8 cellular contexts compared by ENCODE assay signal in the genomic region with DNA sequence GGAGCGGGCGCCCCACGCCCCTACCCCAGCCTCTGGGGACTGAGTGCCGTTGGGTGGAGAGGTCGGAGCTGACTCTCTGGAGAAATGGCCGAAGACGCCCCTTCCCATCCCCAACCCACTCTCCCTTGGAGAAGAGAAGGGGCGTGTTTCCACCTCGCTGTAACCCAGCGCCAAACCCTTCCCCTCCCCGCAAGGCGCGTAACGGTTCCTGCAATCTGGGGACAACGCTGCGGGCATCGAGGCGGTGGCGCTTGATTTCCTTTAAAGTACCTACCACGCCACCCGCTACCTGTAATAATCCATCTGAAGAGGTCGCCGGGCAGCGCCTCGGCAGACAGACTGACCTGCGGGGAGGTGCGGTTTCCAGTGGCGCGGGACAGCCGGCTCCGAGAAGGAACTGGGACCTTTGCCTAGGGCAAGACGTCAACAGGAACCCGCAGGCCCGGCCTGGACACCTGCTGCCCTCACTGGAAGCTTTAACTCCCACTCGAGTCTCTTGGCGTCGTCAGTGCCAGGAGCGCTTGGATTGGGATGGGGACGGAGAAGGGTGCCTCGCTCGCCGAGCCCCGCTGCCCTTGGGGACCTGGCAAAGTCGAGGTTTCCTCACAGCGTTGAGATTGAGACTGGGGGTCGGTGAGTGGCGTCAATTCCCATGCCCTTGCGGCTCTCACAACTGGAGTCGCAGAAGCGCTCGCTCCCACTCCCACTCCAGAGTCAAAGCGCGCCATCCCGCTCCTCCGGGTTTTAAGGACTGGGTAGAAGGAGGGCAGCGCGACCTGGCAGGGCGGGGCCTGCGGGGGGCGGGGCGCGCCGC. TPM values are rescaled to one million over a fixed set of nuclear protein-coding genes. Genes with fewer than 3 reads are reported as not detected.
DNase-seq lines count a peak whose midpoint lies in the region; ATAC-seq, FAIRE-seq and TF ChIP-seq lines count a peak whose summit lies in the region.

A gene (minus strand): TSS at position 716 of the 814 bp plus-strand sequence. CDS start 763 bp downstream, outside the sequence.

- peak within 1 kb of the TSS; percentile 76 to 86 (median 82) for H3K4me3 Mint-ChIP-seq in naive B cell

- no peak for FAIRE-seq in endothelial cell of umbilical vein (lab: Jason Lieb, UNC)

- dilution Hi-C loops in endothelial cell of umbilical vein (cut with MboI; ENCODE audit: extremely low pct_ligation_motif_present, low sequenced_read_pairs) = no loop called here

- CTCF ChIA-PET in endothelial cell of umbilical vein (lab: Charles Lee) = interaction anchor here (0.8 to 1.5 kb wide), 3 partner anchors 20 to 199 kb away, joined by 3 to 5 read pairs (median 5); no protein-coding TSS in a partner anchor

- H3K27ac Mint-ChIP-seq in naive B cell = peak within 1 kb of the TSS in 1 of 6 donors; percentile 7

- POLR2A ChIA-PET in endothelial cell of umbilical vein (lab: Charles Lee) = no interaction called here

- H2AFZ ChIP-seq in ACC112 (ENCODE audit: low read length, unreplicated experiment) (peak within 1 kb of the TSS; percentile 10), OCI-LY3 (ENCODE audit: low read depth, low read length) (peak within 1 kb of the TSS; percentile 78), endothelial cell of umbilical vein (ENCODE audit: low read depth, low read length) (peak within 1 kb of the TSS; percentile 73)

- H3K4me1 ChIP-seq in ACC112 (ENCODE audit: control insufficient read depth, insufficient read depth, low read length, unreplicated experiment) (peaks cover 7% of the 10 kb centered on the region), OCI-LY3 (ENCODE audit: low read length) (no peaks in the 10 kb centered on the region), endothelial cell of umbilical vein (ENCODE audit: control insufficient read depth, extremely low read depth, insufficient read depth, low read length) (peaks cover 16% of the 10 kb centered on the region)

- peaks cover 12 to 28% (median 27%) of the 10 kb centered on the region in 3 donors for H3K4me1 Mint-ChIP-seq in naive B cell

- TF ChIP-seq POLR2A in endothelial cell of umbilical vein (IDR thresholded peaks at IDR 0.05; ENCODE audit: low read depth, low read length) = no peak

- H3K27me3 ChIP-seq in ACC112 (ENCODE audit: insufficient read depth, low read length) (no peaks in the 10 kb centered on the region), OCI-LY3 (ENCODE audit: low read depth, low read length) (peaks cover 23% of the 10 kb centered on the region), endothelial cell of umbilical vein (ENCODE audit: control insufficient read depth in 2 of 2, insufficient read depth in 2 of 2, low read length in 2 of 2) (peaks cover 46 to 51% of the 10 kb centered on the region in 2 experiments)

- BruUV-seq in endothelial cell of umbilical vein (replicated peaks; lab: Mats Ljungman, UMichigan) = no TSS peak

- H3K4me2 ChIP-seq in OCI-LY3 (ENCODE audit: low read length) (peak within 1 kb of the TSS; percentile 87), endothelial cell of umbilical vein (ENCODE audit: insufficient read depth, low read length) (peak within 1 kb of the TSS; percentile 63)

- H3K27me3 Mint-ChIP-seq in naive B cell = peaks cover 47 to 76% (median 49%) of the 10 kb centered on the region in 3 donors

- no peaks in the 10 kb centered on the region for H3K9me1 ChIP-seq in endothelial cell of umbilical vein (replicated peaks; ENCODE audit: control insufficient read depth, extremely low read depth, insufficient read depth, low read length)

- H3K36me3 ChIP-seq in ACC112 (ENCODE audit: insufficient read depth, low read length) = peaks cover 6% of the 10 kb centered on the region; the same call in 1 of the 2 replicates
- no peaks in the 10 kb centered on the region for H3K36me3 ChIP-seq in OCI-LY3 (replicated peaks; ENCODE audit: low read depth, low read length)
- H3K36me3 ChIP-seq in endothelial cell of umbilical vein (ENCODE audit: control insufficient read depth in 2 of 2, extremely low read depth in 1 of 2, insufficient read depth in 2 of 2, low read length in 2 of 2) = no peaks in the 10 kb centered on the region

- peak within 1 kb of the TSS; percentile 61 for H3K9ac ChIP-seq in OCI-LY3 (ENCODE audit: low read length)
- H3K9ac ChIP-seq in endothelial cell of umbilical vein (replicated peaks; ENCODE audit: extremely low read depth, insufficient read depth, low read length) = no peak within 1 kb of the TSS

- H3K9me3 Mint-ChIP-seq in naive B cell = peaks cover 0 to 2% (median 0%) of the 10 kb centered on the region in 7 donors

- peak; percentile 3 for ATAC-seq in GM19351 (IDR thresholded peaks at IDR 0.05; ENCODE audit: unreplicated experiment)
- no peak for ATAC-seq in naive B cell (ENCODE audit: low read depth in 2 of 2)
- no peak for ATAC-seq in GM21825 (IDR thresholded peaks at IDR 0.05; ENCODE audit: unreplicated experiment)
- no peak for ATAC-seq in GM19035 (IDR thresholded peaks at IDR 0.05; ENCODE audit: unreplicated experiment)
- no peak for ATAC-seq in HG02610 (IDR thresholded peaks at IDR 0.05; ENCODE audit: unreplicated experiment)

- peak within 1 kb of the TSS; percentile 71 for H3K4me3 ChIP-seq in ACC112 (ENCODE audit: low read depth, low read length)
- H3K4me3 ChIP-seq in OCI-LY3 (ENCODE audit: low read length) = peak within 1 kb of the TSS; percentile 84
- peak within 1 kb of the TSS; percentile 30 to 34 (median 32) for H3K4me3 ChIP-seq in endothelial cell of umbilical vein (replicated peaks in 1 of 3; ENCODE audit: insufficient read depth in 1 of 3, low read depth in 1 of 3, low read length in 3 of 3)

- H3K27ac ChIP-seq in ACC112 (ENCODE audit: low read depth, low read length) (peak within 1 kb of the TSS; percentile 85), OCI-LY3 (ENCODE audit: low read length) (no peak within 1 kb of the TSS), endothelial cell of umbilical vein (ENCODE audit: insufficient read depth, low read depth, low read length) (no peak within 1 kb of the TSS)

- no peaks in the 10 kb centered on the region for H3K9me3 ChIP-seq in OCI-LY3 (ENCODE audit: insufficient read depth, low read length)
- no peaks in the 10 kb centered on the region for H3K9me3 ChIP-seq in endothelial cell of umbilical vein (replicated peaks; ENCODE audit: control insufficient read depth, insufficient read depth, low read length)

- TF ChIP-seq CTCF in OCI-LY3 (IDR thresholded peaks at IDR 0.05; ENCODE audit: low read depth, low read length) (no peak), endothelial cell of umbilical vein (IDR thresholded peaks at IDR 0.05; ENCODE audit: extremely low read depth in 1 of 2, insufficient read depth in 1 of 2, low read depth in 1 of 2, low read length in 2 of 2) (no peak)

- intact Hi-C loops in endothelial cell of umbilical vein (cut with micrococcal nuclease) = loop anchor here (10.0 kb wide), 2 partner anchors 199 to 299 kb away; a partner anchor contains a TSS

- H3K79me2 ChIP-seq in ACC112 (ENCODE audit: control insufficient read depth, insufficient read depth, low read length, unreplicated experiment) (no peaks in the 10 kb centered on the region), OCI-LY3 (ENCODE audit: low read length) (no peaks in the 10 kb centered on the region), endothelial cell of umbilical vein (ENCODE audit: control insufficient read depth, insufficient read depth, low read length) (no peaks in the 10 kb centered on the region)

- DNase-seq in endothelial cell of umbilical vein (ENCODE audit: low read depth, low spot score) (no peak), naive B cell (no peak)

- H4K20me1 ChIP-seq in OCI-LY3 (ENCODE audit: insufficient read depth, low read length) (no peaks in the 10 kb centered on the region), endothelial cell of umbilical vein (replicated peaks; ENCODE audit: control insufficient read depth, extremely low read depth, insufficient read depth, low read length) (no peaks in the 10 kb centered on the region)

- H3K36me3 Mint-ChIP-seq in naive B cell = no peaks in the 10 kb centered on the region

TF ChIP-seq in endothelial cell of umbilical vein, 7 proteins besides CTCF, POLR2A, EP300 and RAD21:
- TF ChIP-seq GATA2 (IDR thresholded peaks at IDR 0.05; ENCODE audit: insufficient read depth, insufficient read length, low read depth, low read length) = no peak
- no peak for TF ChIP-seq EZH2 (IDR thresholded peaks at IDR 0.05; ENCODE audit: borderline replicate concordance, low read depth, low read length, severe bottlenecking)
TF ChIP-seq in endothelial cell of umbilical vein: peak in this region for 0.

RNA-seq across cellular contexts. Expression of the gene that starts here (rescaled TPM):
- not detected in 2 replicates for total RNA-seq in endothelial cell of umbilical vein
- polyA plus RNA-seq in endothelial cell of umbilical vein (0.01 TPM in 1 of 2 replicates, not detected in the other), naive B cell (ENCODE audit: low read depth in 6 of 6) (1 to 10 TPM in 2 of 6 donors, under 1 TPM in 2, not detected in 2; 0.20 to 2.4 (median 0.87) TPM)
- 0.08 TPM in 1 of 2 replicates, not detected in the other for polyA plus RNA-seq in endothelial cell of umbilical vein (2011; cell fraction: cytosol; rRNA removed)
- polyA plus RNA-seq in endothelial cell of umbilical vein (2011; cell fraction: nucleus; rRNA removed) = 0.21 TPM in 1 of 2 replicates, not detected in the other
- not detected in 2 replicates for polyA plus RNA-seq in endothelial cell of umbilical vein (2012)
- polyA minus RNA-seq in endothelial cell of umbilical vein = not detected in 2 replicates
- polyA minus RNA-seq in endothelial cell of umbilical vein (2011; cell fraction: cytosol; rRNA and poly(A)+ RNA removed) = 6.0 TPM
- polyA minus RNA-seq in endothelial cell of umbilical vein (2011; cell fraction: nucleus; rRNA and poly(A)+ RNA removed) = not detected in 2 replicates

Comparison
In these comparisons a context has a peak if more than half of its experiments do, and no peak if none do; other contexts are left out.
1. H2AFZ ChIP-seq: peak in every context shown above with its lines; median percentile 78 in OCI-LY3; 73 in endothelial cell of umbilical vein; 10 in ACC112.
2. H3K4me3 ChIP-seq: peak in every context shown above with its lines; median percentile 84 in OCI-LY3; 71 in ACC112; 32 in endothelial cell of umbilical vein.